In the genomic region with DNA sequence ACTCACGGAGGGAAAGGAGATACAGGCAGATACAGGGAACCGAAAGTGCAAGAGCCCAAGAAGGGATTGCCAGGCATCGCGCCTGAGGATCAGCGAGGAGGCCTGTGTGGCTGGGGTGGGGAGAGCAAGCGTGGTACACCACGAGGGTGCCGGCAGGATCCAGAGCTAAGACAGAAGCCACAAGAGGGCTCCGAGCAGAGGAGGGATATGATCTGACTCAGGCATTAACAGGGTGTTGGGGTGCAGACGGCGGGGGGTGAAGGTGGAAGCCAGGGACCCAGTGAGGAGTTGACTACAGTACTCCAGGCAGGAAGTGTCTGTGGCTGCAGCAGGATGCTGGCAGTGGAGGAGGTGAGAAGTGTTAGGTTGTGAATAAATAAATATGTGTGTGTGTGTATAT, we compare ENCODE assay signal across 1 cellular context.
TF ChIP-seq lines count a peak whose summit lies in the region.

No MANE protein-coding gene starts in this region.

TF ChIP-seq in H1, 55 proteins besides CTCF, POLR2A, EP300 and RAD21:
- no peak for TF ChIP-seq ASH2L (IDR thresholded peaks at IDR 0.05; ENCODE audit: low read length)
- TF ChIP-seq POU5F1 (IDR thresholded peaks at IDR 0.05; ENCODE audit: low read depth, low read length): no peak
- no peak for TF ChIP-seq CREB1 (IDR thresholded peaks at IDR 0.05)
- TF ChIP-seq POLR2AphosphoS5 (IDR thresholded peaks at IDR 0.05; ENCODE audit: low read depth, low read length): peak; percentile 36; the same call in 1 of the 2 replicates
